8 cellular contexts compared by ENCODE assay signal in the genomic region with DNA sequence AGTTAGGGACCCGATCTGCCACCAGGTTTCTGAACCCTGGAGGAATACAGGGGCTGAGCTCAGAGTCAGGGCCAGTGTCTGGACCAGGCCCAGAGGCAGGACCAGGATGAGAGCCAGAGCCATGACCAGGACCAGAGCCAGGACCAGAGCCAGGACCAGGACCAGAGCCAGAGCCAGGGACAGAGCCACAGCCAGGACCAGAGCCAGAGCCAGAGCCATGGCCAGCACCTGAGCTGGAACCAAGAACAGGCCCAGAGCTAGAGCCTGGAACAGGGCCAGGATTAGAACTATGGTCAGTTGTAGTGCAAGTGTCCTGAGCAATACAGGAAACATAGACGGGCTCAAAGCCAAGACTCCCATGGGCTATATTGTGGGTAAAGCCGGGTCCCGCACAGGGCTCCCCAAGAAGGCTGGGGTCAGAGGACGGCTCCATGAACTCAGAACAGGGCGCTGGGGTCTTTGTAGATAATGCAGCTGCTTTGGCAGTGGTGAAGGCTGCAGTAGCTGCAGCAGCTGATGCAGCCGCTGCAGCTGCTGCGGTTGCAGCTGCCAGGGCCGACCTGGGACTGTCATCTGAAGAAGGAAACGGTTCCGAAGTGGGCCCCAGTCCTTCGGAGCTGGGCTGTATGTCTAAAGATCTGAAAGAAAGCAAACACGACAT. TPM values are rescaled to one million over a fixed set of nuclear protein-coding genes. Genes with fewer than 3 reads are reported as not detected.
DNase-seq lines count a peak whose midpoint lies in the region; ATAC-seq and TF ChIP-seq lines count a peak whose summit lies in the region.

No MANE protein-coding gene starts in this region.

- no peak for TF ChIP-seq CTCF in fibroblast of mammary gland (conservative IDR thresholded peaks at IDR 0.05; ENCODE audit: control insufficient read depth, insufficient read depth, low read depth, low read length)
- no peak for TF ChIP-seq CTCF in progenitor cell of endocrine pancreas (IDR thresholded peaks at IDR 0.05; ENCODE audit: unreplicated experiment)

- peaks cover 21% of the 10 kb centered on the region for H3K4me1 Mint-ChIP-seq in progenitor cell of endocrine pancreas (ENCODE audit: low read depth)

- no peak for ATAC-seq in GM21423 (IDR thresholded peaks at IDR 0.05; ENCODE audit: unreplicated experiment)

- peaks cover 12% of the 10 kb centered on the region; the same call in 1 of the 2 replicates for H3K4me1 ChIP-seq in SJCRH30

- no peaks in the 10 kb centered on the region for H3K36me3 ChIP-seq in SJCRH30

- no peaks in the 10 kb centered on the region for H3K9me3 ChIP-seq in SJCRH30 (replicated peaks)

- peak overlapping the region; percentile 45 for H3K27ac ChIP-seq in SJCRH30

- DNase-seq in G401 (ENCODE audit: low spot score) = peak; percentile 68
- DNase-seq in SJCRH30 = no peak
- peak; percentile 31 for DNase-seq in fibroblast of mammary gland (ENCODE audit: low read depth)
- no peak for DNase-seq in progenitor cell of endocrine pancreas (ENCODE audit: low spot score, unreplicated experiment)
- no peak for DNase-seq in A172 (ENCODE audit: low spot score)
- DNase-seq in OCI-M2 (lab: John Stamatoyannopoulos, UW; ENCODE audit: unreplicated experiment) = no peak
- DNase-seq in NCI-H524 treated with DMSO at 0.1 percent for 48 hours (lab: John Stamatoyannopoulos, UW) = no peak

- no peaks in the 10 kb centered on the region for H3K27me3 ChIP-seq in SJCRH30

- peak overlapping the region; percentile 77 for H3K4me3 Mint-ChIP-seq in progenitor cell of endocrine pancreas (ENCODE audit: low read depth)

- in situ Hi-C loops in G401 (cut with HindIII; ENCODE audit: low sequenced_read_pairs) = no loop called here

- peak overlapping the region; percentile 59 for H3K27ac Mint-ChIP-seq in progenitor cell of endocrine pancreas

- peaks cover 1% of the 10 kb centered on the region for H3K36me3 Mint-ChIP-seq in progenitor cell of endocrine pancreas (ENCODE audit: insufficient read depth)

- peaks cover 3% of the 10 kb centered on the region for H3K9me3 Mint-ChIP-seq in progenitor cell of endocrine pancreas (ENCODE audit: low read depth)

- H3K4me3 ChIP-seq in SJCRH30 = peak overlapping the region; percentile 51
- peak overlapping the region; percentile 62 for H3K4me3 ChIP-seq in fibroblast of mammary gland (ENCODE audit: control insufficient read depth, low read depth, low read length)

- no peaks in the 10 kb centered on the region for H3K27me3 Mint-ChIP-seq in progenitor cell of endocrine pancreas

RNA-seq across cellular contexts. Expression of a gene that starts 0.6 kb away (rescaled TPM):
- total RNA-seq in G401 (2014; rRNA removed; shearing (Covaris generic)) = 2.1 and 2.4 TPM in 2 replicates
- total RNA-seq in SJCRH30 (2014; rRNA removed; shearing (Covaris generic)) = 0.20 and 0.63 TPM in 2 replicates
- 2.9 and 3.2 TPM in 2 replicates for total RNA-seq in progenitor cell of endocrine pancreas
- total RNA-seq in A172 (2014; rRNA removed; shearing (Covaris generic)) = 0.21 and 0.29 TPM in 2 replicates

RNA-seq across cellular contexts. Expression of a gene that starts 3.3 kb away (rescaled TPM):
- 32.3 and 55.8 TPM in 2 replicates for total RNA-seq in G401 (2014; rRNA removed; shearing (Covaris generic))
- total RNA-seq in SJCRH30 (2014; rRNA removed; shearing (Covaris generic)) = 21.3 and 28.2 TPM in 2 replicates
- 37.7 and 41.5 TPM in 2 replicates for total RNA-seq in progenitor cell of endocrine pancreas
- 36.3 and 49.2 TPM in 2 replicates for total RNA-seq in A172 (2014; rRNA removed; shearing (Covaris generic))

RNA-seq across cellular contexts. Expression of a gene that starts 17.0 kb away (rescaled TPM):
- total RNA-seq in G401 (2014; rRNA removed; shearing (Covaris generic)) = not detected in 2 replicates
- not detected in 2 replicates for total RNA-seq in SJCRH30 (2014; rRNA removed; shearing (Covaris generic))
- not detected in 2 replicates for total RNA-seq in progenitor cell of endocrine pancreas
- not detected in 2 replicates for total RNA-seq in A172 (2014; rRNA removed; shearing (Covaris generic))

RNA-seq across cellular contexts. Expression of a gene that starts 17.5 kb away (rescaled TPM):
- 1.2 and 2.5 TPM in 2 replicates for total RNA-seq in G401 (2014; rRNA removed; shearing (Covaris generic))
- total RNA-seq in SJCRH30 (2014; rRNA removed; shearing (Covaris generic)) = 1.7 and 2.1 TPM in 2 replicates
- total RNA-seq in progenitor cell of endocrine pancreas = 24.1 and 25.4 TPM in 2 replicates
- 1.6 and 2.7 TPM in 2 replicates for total RNA-seq in A172 (2014; rRNA removed; shearing (Covaris generic))

RNA-seq across cellular contexts. Expression of a gene that starts 20.1 kb away (rescaled TPM):
- total RNA-seq in G401 (2014; rRNA removed; shearing (Covaris generic)) = 0.07 and 0.86 TPM in 2 replicates
- total RNA-seq in SJCRH30 (2014; rRNA removed; shearing (Covaris generic)) = 0.24 and 0.41 TPM in 2 replicates
- 17.0 and 23.4 TPM in 2 replicates for total RNA-seq in progenitor cell of endocrine pancreas
- 1.9 and 2.1 TPM in 2 replicates for total RNA-seq in A172 (2014; rRNA removed; shearing (Covaris generic))

Comparison
In these comparisons a context has a peak if more than half of its experiments do, and no peak if none do; other contexts are left out.
1. DNase-seq: peak in G401 (single experiment) and fibroblast of mammary gland (single experiment); none in SJCRH30 (0 of 2), progenitor cell of endocrine pancreas (single experiment), A172 (single experiment), OCI-M2 (single experiment) and NCI-H524 treated with DMSO at 0.1 percent for 48 hours (single experiment).